8 cellular contexts compared by ENCODE assay signal in genomic region chr3:44511238-44511567, GRCh38. TPM values are rescaled to one million over a fixed set of nuclear protein-coding genes. Genes with fewer than 3 reads are reported as not detected.
DNase-seq lines count a peak whose midpoint lies in the region; ATAC-seq lines count a peak whose summit lies in the region.

No MANE protein-coding gene starts in this region.

- H3K27ac ChIP-seq in iPS-18a (ENCODE audit: low read length): no peak overlapping the region

- H3K27ac Mint-ChIP-seq in activated T-cell treated with anti-CD3 and anti-CD28 coated beads, Interleukin-2, amount 50 U/mL, for 72 hours: peak overlapping the region; percentile 90
- peak overlapping the region; percentile 97 to 98 for H3K27ac Mint-ChIP-seq in stimulated activated naive CD8-positive, alpha-beta T cell treated with anti-CD3 and anti-CD28 coated beads, Interleukin-15, amount 100 ng/mL, for 72 hours

- no peaks in the 10 kb centered on the region for H3K9me3 Mint-ChIP-seq in activated T-cell treated with anti-CD3 and anti-CD28 coated beads, Interleukin-2, amount 50 U/mL, for 72 hours
- H3K9me3 Mint-ChIP-seq in stimulated activated naive CD8-positive, alpha-beta T cell treated with anti-CD3 and anti-CD28 coated beads, Interleukin-15, amount 100 ng/mL, for 72 hours: no peaks in the 10 kb centered on the region

- no peak for ATAC-seq in activated T-cell treated with anti-CD3 and anti-CD28 coated beads, Interleukin-2, amount 50 U/mL, for 72 hours (replicated peaks in 1 of 2)
- ATAC-seq in stimulated activated naive CD8-positive, alpha-beta T cell treated with anti-CD3 and anti-CD28 coated beads, Interleukin-15, amount 100 ng/mL, for 72 hours: no peak
- ATAC-seq in GM19035 (IDR thresholded peaks at IDR 0.05; ENCODE audit: unreplicated experiment) (no peak), GM21737 (IDR thresholded peaks at IDR 0.05; ENCODE audit: unreplicated experiment) (no peak), HG03108 (IDR thresholded peaks at IDR 0.05; ENCODE audit: unreplicated experiment) (no peak)

- H3K27me3 Mint-ChIP-seq in activated T-cell treated with anti-CD3 and anti-CD28 coated beads, Interleukin-2, amount 50 U/mL, for 72 hours (ENCODE audit: low read depth): no peaks in the 10 kb centered on the region
- H3K27me3 Mint-ChIP-seq in stimulated activated naive CD8-positive, alpha-beta T cell treated with anti-CD3 and anti-CD28 coated beads, Interleukin-15, amount 100 ng/mL, for 72 hours: no peaks in the 10 kb centered on the region

- DNase-seq in NCI-H1417 (lab: John Stamatoyannopoulos, UW) (peak; percentile 20 to 63 (median 34)), NCI-H1417 treated with DMSO at 0.1 percent for 48 hours (lab: John Stamatoyannopoulos, UW) (no peak)
- DNase-seq in activated T-cell treated with anti-CD3 and anti-CD28 coated beads, Interleukin-2, amount 50 U/mL, for 72 hours: no peak
- DNase-seq in stimulated activated naive CD8-positive, alpha-beta T cell treated with anti-CD3 and anti-CD28 coated beads, Interleukin-15, amount 100 ng/mL, for 72 hours: no peak

- H3K4me3 ChIP-seq in iPS-18a (ENCODE audit: low read length): peak overlapping the region; percentile 90

- peaks cover 17% of the 10 kb centered on the region for H3K4me1 ChIP-seq in iPS-18a (ENCODE audit: control insufficient read depth, low read depth, low read length)

- peaks cover 30% of the 10 kb centered on the region for H3K4me1 Mint-ChIP-seq in activated T-cell treated with anti-CD3 and anti-CD28 coated beads, Interleukin-2, amount 50 U/mL, for 72 hours (ENCODE audit: low read depth)
- peaks cover 32% of the 10 kb centered on the region for H3K4me1 Mint-ChIP-seq in stimulated activated naive CD8-positive, alpha-beta T cell treated with anti-CD3 and anti-CD28 coated beads, Interleukin-15, amount 100 ng/mL, for 72 hours

- H3K9me3 ChIP-seq in iPS-18a (ENCODE audit: control insufficient read depth, low read depth, low read length): no peaks in the 10 kb centered on the region

- peak overlapping the region; percentile 92 to 98 for H3K4me3 Mint-ChIP-seq in activated T-cell treated with anti-CD3 and anti-CD28 coated beads, Interleukin-2, amount 50 U/mL, for 72 hours
- peak overlapping the region; percentile 88 to 90 for H3K4me3 Mint-ChIP-seq in stimulated activated naive CD8-positive, alpha-beta T cell treated with anti-CD3 and anti-CD28 coated beads, Interleukin-15, amount 100 ng/mL, for 72 hours

- no peaks in the 10 kb centered on the region for H3K27me3 ChIP-seq in iPS-18a (ENCODE audit: control insufficient read depth, insufficient read depth, low read length)

- H3K36me3 ChIP-seq in iPS-18a (ENCODE audit: control insufficient read depth, low read depth, low read length): no peaks in the 10 kb centered on the region

- H3K9ac ChIP-seq in iPS-18a (ENCODE audit: low read length): peak overlapping the region; percentile 79

- H3K36me3 Mint-ChIP-seq in activated T-cell treated with anti-CD3 and anti-CD28 coated beads, Interleukin-2, amount 50 U/mL, for 72 hours (ENCODE audit: insufficient read depth in 2 of 2): peaks cover 0 to 7% of the 10 kb centered on the region in 2 donors

RNA-seq across cellular contexts. Expression of gene ZNF445, which starts 33.7 kb away (rescaled TPM):
- 10 to 100 TPM; 18.4 to 21.6 TPM for total RNA-seq in activated T-cell treated with anti-CD3 and anti-CD28 coated beads, Interleukin-2, amount 50 U/mL, for 72 hours

RNA-seq across cellular contexts. Expression of gene ZKSCAN7, which starts 43.8 kb away (rescaled TPM):
- 1 to 10 TPM; 2.8 to 4.9 TPM for total RNA-seq in activated T-cell treated with anti-CD3 and anti-CD28 coated beads, Interleukin-2, amount 50 U/mL, for 72 hours

Comparison
In these comparisons a context has a peak if more than half of its experiments do, and no peak if none do; other contexts are left out.
1. DNase-seq: peak in NCI-H1417 (3 of 3); none in NCI-H1417 treated with DMSO at 0.1 percent for 48 hours (single experiment), activated T-cell treated with anti-CD3 and anti-CD28 coated beads, Interleukin-2, amount 50 U/mL, for 72 hours (0 of 2) and stimulated activated naive CD8-positive, alpha-beta T cell treated with anti-CD3 and anti-CD28 coated beads, Interleukin-15, amount 100 ng/mL, for 72 hours (0 of 2).